ENCODE assay signal across 14 cellular contexts in genomic region chr2:237182422-237183123, GRCh38.
DNase-seq lines count a peak whose midpoint lies in the region; ATAC-seq, FAIRE-seq and TF ChIP-seq lines count a peak whose summit lies in the region.
"Had no signal": no experiment of that assay in that cellular context is flagged by ENCODE, and none has a peak within 500 bp of the region (broad histone marks: within the 10 kb centered on the region; RNA-seq: fewer than 3 reads in every experiment).

No MANE protein-coding gene starts in this region.

- H3K9ac ChIP-seq in neuronal stem cell (ENCODE audit: low read depth, low read length, poor library complexity) = no peak overlapping the region

- peak overlapping the region; percentile 43 for H2BK12ac ChIP-seq in neuronal stem cell (ENCODE audit: low read length)

- TF ChIP-seq CTCF in upper lobe of right lung (IDR thresholded peaks at IDR 0.05) = no peak

- H4K8ac ChIP-seq in neuronal stem cell (ENCODE audit: low read depth, low read length) = no peak overlapping the region

- H3K27ac ChIP-seq in esophagus (ENCODE audit: low read depth in 2 of 2, low read length in 1 of 2) (peak overlapping the region; percentile 8 to 44), neuronal stem cell (replicated peaks; ENCODE audit: low read length) (no peak overlapping the region), upper lobe of right lung (no peak overlapping the region)
- no peak overlapping the region for H3K27ac ChIP-seq in effector memory CD4-positive, alpha-beta T cell (ENCODE audit: insufficient read depth, low read length, poor library complexity, severe bottlenecking)
- H3K27ac ChIP-seq: coronary artery, VCaP had no signal

- FAIRE-seq in HTR-8/SVneo (lab: Jason Lieb, UNC) = peak; percentile 75

- no peaks in the 10 kb centered on the region for H3K36me3 ChIP-seq in esophagus (ENCODE audit: control insufficient read depth in 2 of 2, insufficient read depth in 2 of 2, low read length in 1 of 2)
- no peaks in the 10 kb centered on the region for H3K36me3 ChIP-seq in neuronal stem cell (replicated peaks in 1 of 2; ENCODE audit: control insufficient read depth in 2 of 2, insufficient read depth in 2 of 2, low read length in 2 of 2)
- no peaks in the 10 kb centered on the region for H3K36me3 ChIP-seq in upper lobe of right lung
- H3K36me3 ChIP-seq in effector memory CD4-positive, alpha-beta T cell (ENCODE audit: control insufficient read depth, insufficient read depth, low read length) = no peaks in the 10 kb centered on the region

- peak; percentile 27 for ATAC-seq in upper lobe of right lung

- H3K4me3 ChIP-seq in esophagus (ENCODE audit: low read depth in 1 of 2, low read length in 2 of 2) (no peak overlapping the region), neuronal stem cell (ENCODE audit: low read length in 2 of 2) (no peak overlapping the region), upper lobe of right lung (no peak overlapping the region)
- no peak overlapping the region for H3K4me3 ChIP-seq in effector memory CD4-positive, alpha-beta T cell (ENCODE audit: insufficient read depth, low read depth, low read length, poor library complexity, severe bottlenecking)
- H3K4me3 ChIP-seq: coronary artery had no signal

- WGBS in esophagus, 2 donors = 83 to 85% methylated on average over 15 of the region's 15 CpGs
- WGBS in neuronal stem cell (ENCODE audit: extremely low coverage in 2 of 2, insufficient read length in 2 of 2, insufficient replicate concordance in 1 of 2), 2 donors = no CpG with 5 or more reads among the region's 15 CpGs

- no peak overlapping the region for H3K23ac ChIP-seq in neuronal stem cell (ENCODE audit: low read depth, low read length, poor library complexity)

- no peak overlapping the region for H2BK15ac ChIP-seq in neuronal stem cell (ENCODE audit: low read length)

- H2AK5ac ChIP-seq in neuronal stem cell (ENCODE audit: low read depth, low read length) = no peak overlapping the region

- H3K79me1 ChIP-seq in neuronal stem cell (ENCODE audit: low read depth, low read length) = no peaks in the 10 kb centered on the region

- H3K4me1 ChIP-seq in esophagus (ENCODE audit: control insufficient read depth in 2 of 2, insufficient read depth in 2 of 2, low read length in 1 of 2) = no peaks in the 10 kb centered on the region
- H3K4me1 ChIP-seq in neuronal stem cell (ENCODE audit: control insufficient read depth in 2 of 2, insufficient read depth in 1 of 2, low read depth in 1 of 2, low read length in 2 of 2) = peaks cover 0 to 4% of the 10 kb centered on the region in 2 donors
- H3K4me1 ChIP-seq in upper lobe of right lung = no peaks in the 10 kb centered on the region
- no peaks in the 10 kb centered on the region for H3K4me1 ChIP-seq in effector memory CD4-positive, alpha-beta T cell (ENCODE audit: control insufficient read depth, insufficient read depth, low read length, poor library complexity, severe bottlenecking)

- peak overlapping the region; percentile 39 for H3K18ac ChIP-seq in neuronal stem cell (ENCODE audit: low read length)

- H2AFZ ChIP-seq in neuronal stem cell (ENCODE audit: low read length) = no peak overlapping the region

- H3K4me2 ChIP-seq in neuronal stem cell (ENCODE audit: insufficient read depth, low read length, poor library complexity, severe bottlenecking) = no peak overlapping the region

- DNase-seq in HTR-8/SVneo (ENCODE audit: insufficient read length, low spot score) (no peak), neuronal stem cell (ENCODE audit: low spot score) (no peak), upper lobe of right lung (no peak), UCSD-AML1 (lab: John Stamatoyannopoulos, UW; ENCODE audit: unreplicated experiment) (no peak), NCI-H1436 (lab: John Stamatoyannopoulos, UW) (no peak)
- no peak for DNase-seq in effector memory CD4-positive, alpha-beta T cell
- DNase-seq: amygdala; NCI-H1694 treated with DMSO at 0.1 percent for 48 hours; NCI-H524; occipital lobe; stimulated activated CD4-positive, alpha-beta T cell treated with anti-CD3 and anti-CD28 coated beads, Interleukin-12 subunit alpha, Interleukin-12 subunit beta, amount 100 ng/mL, for 4 hours had no signal

- H2BK5ac ChIP-seq in neuronal stem cell (ENCODE audit: low read length) = no peak overlapping the region

- no peak overlapping the region for H4K91ac ChIP-seq in neuronal stem cell (ENCODE audit: low read depth, low read length, poor library complexity)

- no peak overlapping the region for H3K14ac ChIP-seq in neuronal stem cell (ENCODE audit: low read length)

- intact Hi-C loops in upper lobe of right lung (cut with DNase I) = no loop called here

- H2BK120ac ChIP-seq in neuronal stem cell (ENCODE audit: low read depth, low read length) = no peak overlapping the region

- H3K9me3 ChIP-seq in esophagus (ENCODE audit: control insufficient read depth in 2 of 2, insufficient read depth in 1 of 2, low read depth in 1 of 2, low read length in 1 of 2) = no peaks in the 10 kb centered on the region
- no peaks in the 10 kb centered on the region for H3K9me3 ChIP-seq in neuronal stem cell (replicated peaks in 1 of 2; ENCODE audit: control insufficient read depth in 2 of 2, insufficient read depth in 1 of 2, low read depth in 1 of 2, low read length in 2 of 2)
- no peaks in the 10 kb centered on the region for H3K9me3 ChIP-seq in upper lobe of right lung
- no peaks in the 10 kb centered on the region for H3K9me3 ChIP-seq in effector memory CD4-positive, alpha-beta T cell (ENCODE audit: control insufficient read depth, low read length)

- no peak overlapping the region for H3K4ac ChIP-seq in neuronal stem cell (ENCODE audit: low read length)

- H3K27me3 ChIP-seq in esophagus (ENCODE audit: control insufficient read depth in 1 of 2, insufficient read depth in 2 of 2, low read length in 2 of 2) (no peaks in the 10 kb centered on the region), neuronal stem cell (ENCODE audit: control insufficient read depth in 3 of 3, insufficient read depth in 3 of 3, low read depth in 1 of 3, low read length in 3 of 3) (peaks cover 0 to 12% (median 0%) of the 10 kb centered on the region in 3 experiments), upper lobe of right lung (no peaks in the 10 kb centered on the region)
- no peaks in the 10 kb centered on the region for H3K27me3 ChIP-seq in effector memory CD4-positive, alpha-beta T cell (replicated peaks; ENCODE audit: control insufficient read depth, insufficient read depth, low read length, poor library complexity, severe bottlenecking)

Comparison
In these comparisons a context has a peak if more than half of its experiments do, and no peak if none do; other contexts are left out.
1. H3K27ac ChIP-seq: peak in esophagus (2 of 2); none in neuronal stem cell (single experiment), upper lobe of right lung (single experiment) and effector memory CD4-positive, alpha-beta T cell (single experiment).